ENCODE assay signal across 21 cellular contexts in genomic region chr4:26029512-26030131, GRCh38.
A peak's percentile ranks its signal among the peaks of the same experiment; 100 is the strongest.
DNase-seq lines count a peak whose midpoint lies in the region; ATAC-seq, FAIRE-seq and TF ChIP-seq lines count a peak whose summit lies in the region.
"Had no signal": no experiment of that assay in that cellular context is flagged by ENCODE, and none has a peak within 500 bp of the region (broad histone marks: within the 10 kb centered on the region; RNA-seq: fewer than 3 reads in every experiment).

No MANE protein-coding gene starts in this region.

- peaks cover 16% of the 10 kb centered on the region for H3K27me3 ChIP-seq in OCI-LY3 (ENCODE audit: low read depth, low read length)
- no peaks in the 10 kb centered on the region for H3K27me3 ChIP-seq in iPS-15b (ENCODE audit: control insufficient read depth, insufficient read depth, low read length)
- no peaks in the 10 kb centered on the region for H3K27me3 ChIP-seq in tibial artery
- no peaks in the 10 kb centered on the region for H3K27me3 ChIP-seq in small intestine (ENCODE audit: control insufficient read depth in 2 of 2, insufficient read depth in 2 of 2, low read length in 2 of 2)
- H3K27me3 ChIP-seq: colonic mucosa had no signal

- no peaks in the 10 kb centered on the region for H3K9me3 ChIP-seq in OCI-LY3 (ENCODE audit: insufficient read depth, low read length)
- H3K9me3 ChIP-seq in iPS-15b (ENCODE audit: control insufficient read depth, insufficient read depth, low read length) = no peaks in the 10 kb centered on the region
- no peaks in the 10 kb centered on the region for H3K9me3 ChIP-seq in tibial artery
- no peaks in the 10 kb centered on the region for H3K9me3 ChIP-seq in small intestine (ENCODE audit: control insufficient read depth, low read depth)
- H3K9me3 ChIP-seq: colonic mucosa, left lung, thoracic aorta had no signal

- peaks cover 21 to 28% of the 10 kb centered on the region in 2 donors for H3K4me1 Mint-ChIP-seq in natural killer cell treated with Interleukin-12 subunit alpha and Interleukin-12 subunit beta and Interleukin-15 and Interleukin-18, amount 100 ng/mL, for 72 hours (ENCODE audit: low read depth in 2 of 2)
- peaks cover 0 to 6% of the 10 kb centered on the region in 2 donors for H3K4me1 Mint-ChIP-seq in natural killer cell

- no peak for ATAC-seq in natural killer cell treated with Interleukin-12 subunit alpha and Interleukin-12 subunit beta and Interleukin-15 and Interleukin-18, amount 100 ng/mL, for 72 hours
- no peak for ATAC-seq in natural killer cell

- 75 to 83% (median 82%) methylated on average over 18 to 19 of the region's 19 CpGs for WGBS in small intestine, 3 donors

- TF ChIP-seq POLR2A in erythroblast (IDR thresholded peaks at IDR 0.05; ENCODE audit: low read length) = no peak

- H3K27ac ChIP-seq in OCI-LY3 (ENCODE audit: low read length) = no peak overlapping the region
- peak overlapping the region in 1 of 2 donors; percentile 17 for H3K27ac ChIP-seq in tibial artery
- no peak overlapping the region for H3K27ac ChIP-seq in small intestine (ENCODE audit: low read depth in 1 of 2, low read length in 1 of 2)
- H3K27ac ChIP-seq: colonic mucosa, foreskin keratinocyte, left lung, thoracic aorta had no signal

- no peak for TF ChIP-seq CTCF in natural killer cell (IDR thresholded peaks at IDR 0.05)
- TF ChIP-seq CTCF in OCI-LY3 (IDR thresholded peaks at IDR 0.05; ENCODE audit: low read depth, low read length) = no peak
- no peak for TF ChIP-seq CTCF in tibial artery (IDR thresholded peaks at IDR 0.05)

- 0 out of 2 replicates have a peak overlapping the region, but pooled peaks have one; percentile 78 for H3K4me3 ChIP-seq in OCI-LY3 (ENCODE audit: low read length)
- H3K4me3 ChIP-seq in iPS-15b (ENCODE audit: low read depth, low read length) = peak overlapping the region; percentile 55
- no peak overlapping the region for H3K4me3 ChIP-seq in tibial artery
- no peak overlapping the region for H3K4me3 ChIP-seq in small intestine (ENCODE audit: low read depth in 1 of 2, low read length in 2 of 2)
- H3K4me3 ChIP-seq: colonic mucosa, left lung had no signal

- H3K36me3 Mint-ChIP-seq in natural killer cell treated with Interleukin-12 subunit alpha and Interleukin-12 subunit beta and Interleukin-15 and Interleukin-18, amount 100 ng/mL, for 72 hours = no peaks in the 10 kb centered on the region
- H3K36me3 Mint-ChIP-seq in natural killer cell = no peaks in the 10 kb centered on the region
- H3K36me3 Mint-ChIP-seq: activated naive CD8-positive, alpha-beta T cell; CD8-positive, alpha-beta T cell; stimulated activated effector memory CD8-positive, alpha-beta T cell treated with anti-CD3 and anti-CD28 coated beads, Interleukin-12 subunit alpha, Interleukin-12 subunit beta, amount 100 ng/mL, for 72 hours had no signal

- H3K4me1 ChIP-seq in OCI-LY3 (ENCODE audit: low read length) = peaks cover 27% of the 10 kb centered on the region
- peaks cover 19% of the 10 kb centered on the region for H3K4me1 ChIP-seq in iPS-15b (ENCODE audit: control insufficient read depth, insufficient read depth, low read length)
- peaks cover 0 to 30% (median 24%) of the 10 kb centered on the region in 4 donors for H3K4me1 ChIP-seq in tibial artery
- H3K4me1 ChIP-seq in small intestine (ENCODE audit: control insufficient read depth in 2 of 2, insufficient read depth in 1 of 2, low read depth in 1 of 2, low read length in 1 of 2) = no peaks in the 10 kb centered on the region
- H3K4me1 ChIP-seq: foreskin keratinocyte had no signal

- H3K4me3 Mint-ChIP-seq in natural killer cell treated with Interleukin-12 subunit alpha and Interleukin-12 subunit beta and Interleukin-15 and Interleukin-18, amount 100 ng/mL, for 72 hours = no peak overlapping the region
- H3K4me3 Mint-ChIP-seq in natural killer cell = no peak overlapping the region
- H3K4me3 Mint-ChIP-seq: activated naive CD8-positive, alpha-beta T cell; activated T-cell treated with anti-CD3 and anti-CD28 coated beads, Interleukin-2, amount 50 U/mL, for 72 hours; CD8-positive, alpha-beta T cell had no signal

- no peaks in the 10 kb centered on the region for H3K9me3 Mint-ChIP-seq in natural killer cell treated with Interleukin-12 subunit alpha and Interleukin-12 subunit beta and Interleukin-15 and Interleukin-18, amount 100 ng/mL, for 72 hours
- H3K9me3 Mint-ChIP-seq in natural killer cell = no peaks in the 10 kb centered on the region
- H3K9me3 Mint-ChIP-seq: activated T-cell treated with anti-CD3 and anti-CD28 coated beads, Interleukin-2, amount 50 U/mL, for 72 hours; CD8-positive, alpha-beta T cell; stimulated activated effector memory CD8-positive, alpha-beta T cell treated with anti-CD3 and anti-CD28 coated beads, Interleukin-12 subunit alpha, Interleukin-12 subunit beta, amount 100 ng/mL, for 72 hours had no signal

- no peak for DNase-seq in natural killer cell treated with Interleukin-12 subunit alpha and Interleukin-12 subunit beta and Interleukin-15 and Interleukin-18, amount 100 ng/mL, for 72 hours (ENCODE audit: low spot score)
- DNase-seq in natural killer cell (no peak), erythroblast (lab: John Stamatoyannopoulos, UW) (no peak), tibial artery (no peak), small intestine (no peak)
- DNase-seq in activated CD4-positive, CD25-positive, alpha-beta regulatory T cell treated with anti-CD3 and anti-CD28 coated beads, Interleukin-2, amount 50 U/mL, for 72 hours = no peak
- DNase-seq: DMS79 treated with DMSO at 0.1 percent for 48 hours, foreskin keratinocyte, NCI-H1417 treated with DMSO at 0.1 percent for 48 hours, NCI-H774, T1000 had no signal

- H3K79me2 ChIP-seq in OCI-LY3 (ENCODE audit: low read length) = no peaks in the 10 kb centered on the region

- H3K27ac Mint-ChIP-seq in natural killer cell treated with Interleukin-12 subunit alpha and Interleukin-12 subunit beta and Interleukin-15 and Interleukin-18, amount 100 ng/mL, for 72 hours = peak overlapping the region; percentile 60 to 81
- no peak overlapping the region for H3K27ac Mint-ChIP-seq in natural killer cell
- H3K27ac Mint-ChIP-seq: activated naive CD8-positive, alpha-beta T cell; activated T-cell treated with anti-CD3 and anti-CD28 coated beads, Interleukin-2, amount 50 U/mL, for 72 hours; CD8-positive, alpha-beta T cell had no signal

- H3K9ac ChIP-seq in OCI-LY3 (ENCODE audit: low read length) (no peak overlapping the region), iPS-15b (ENCODE audit: low read depth, low read length) (peak overlapping the region; percentile 62)

- peaks cover 13 to 16% of the 10 kb centered on the region in 2 donors for H3K27me3 Mint-ChIP-seq in natural killer cell treated with Interleukin-12 subunit alpha and Interleukin-12 subunit beta and Interleukin-15 and Interleukin-18, amount 100 ng/mL, for 72 hours
- H3K27me3 Mint-ChIP-seq in natural killer cell (ENCODE audit: low read depth in 2 of 2) = peaks cover 21 to 30% of the 10 kb centered on the region in 2 donors

- peak overlapping the region; percentile 96 for H3K4me2 ChIP-seq in OCI-LY3 (ENCODE audit: low read length)

- H2AFZ ChIP-seq in OCI-LY3 (ENCODE audit: low read depth, low read length) = no peak overlapping the region

- no peak for FAIRE-seq in small intestine (lab: Jason Lieb, UNC)
- FAIRE-seq: endothelial cell of umbilical vein had no signal

- no peaks in the 10 kb centered on the region for H4K20me1 ChIP-seq in OCI-LY3 (ENCODE audit: insufficient read depth, low read length)

- intact Hi-C loops in natural killer cell (cut with micrococcal nuclease) (no loop called here), tibial artery (cut with DNase I; ENCODE audit: low total_unique reads) (loop anchor here (5.0 kb wide), 1 partner anchor 383 kb away; no protein-coding TSS in a partner anchor)

- H3K36me3 ChIP-seq in OCI-LY3 (replicated peaks; ENCODE audit: low read depth, low read length) (no peaks in the 10 kb centered on the region), iPS-15b (ENCODE audit: control insufficient read depth, insufficient read depth, low read length) (no peaks in the 10 kb centered on the region), tibial artery (no peaks in the 10 kb centered on the region), small intestine (ENCODE audit: control insufficient read depth in 2 of 2, insufficient read depth in 2 of 2, low read length in 2 of 2) (no peaks in the 10 kb centered on the region)
- H3K36me3 ChIP-seq: colonic mucosa, left lung, thoracic aorta had no signal

Comparison
In these comparisons a context has a peak if more than half of its experiments do, and no peak if none do; other contexts are left out.
1. H3K27ac Mint-ChIP-seq: peak in natural killer cell treated with Interleukin-12 subunit alpha and Interleukin-12 subunit beta and Interleukin-15 and Interleukin-18, amount 100 ng/mL, for 72 hours (2 of 2); none in natural killer cell (0 of 2).
2. H3K4me3 ChIP-seq: peak in OCI-LY3 (single experiment) and iPS-15b (single experiment); none in tibial artery (0 of 2) and small intestine (0 of 2).